22 cellular contexts compared by ENCODE assay signal in genomic region chr10:130882911-130883310, GRCh38.
"Had no signal": no experiment of that assay in that cellular context is flagged by ENCODE, and none has a peak within 500 bp of the region (broad histone marks: within the 10 kb centered on the region; RNA-seq: fewer than 3 reads in every experiment).

No MANE protein-coding gene starts in this region.

- H3K4me3 Mint-ChIP-seq: mesothelial cell of epicardium; naive B cell; natural killer cell; nephron progenitor cell; stimulated activated memory B cell treated with anti-CD40 and anti-IgM and Interleukin-4, amounts not matched to agents 10 μg/mL and 1 μg/mL and 100 μg/mL, for 72 hours; stimulated activated naive CD8-positive, alpha-beta T cell treated with anti-CD3 and anti-CD28 coated beads, Interleukin-15, amount 100 ng/mL, for 72 hours had no signal

- H3K27me3 ChIP-seq: hepatocyte, ovary, tibial nerve, upper lobe of left lung, vagina had no signal

- H3K36me3 Mint-ChIP-seq: mesothelial cell of epicardium; naive B cell; natural killer cell; stimulated activated memory B cell treated with anti-CD40 and anti-IgM and Interleukin-4, amounts not matched to agents 10 μg/mL and 1 μg/mL and 100 μg/mL, for 72 hours had no signal

- H3K27ac Mint-ChIP-seq: mesothelial cell of epicardium; natural killer cell; nephron progenitor cell; stimulated activated memory B cell treated with anti-CD40 and anti-IgM and Interleukin-4, amounts not matched to agents 10 μg/mL and 1 μg/mL and 100 μg/mL, for 72 hours; stimulated activated naive CD8-positive, alpha-beta T cell treated with anti-CD3 and anti-CD28 coated beads, Interleukin-15, amount 100 ng/mL, for 72 hours had no signal

- H3K79me2 ChIP-seq: hepatocyte had no signal

- H3K36me3 ChIP-seq: left ventricle myocardium inferior, ovary, prostate gland, tibial nerve, upper lobe of left lung, vagina had no signal

- H3K27ac ChIP-seq: hepatocyte, left ventricle myocardium inferior, ovary, prostate gland, skin epidermis, tibial nerve, upper lobe of left lung, vagina had no signal

- H3K4me1 ChIP-seq: left ventricle myocardium inferior, prostate gland, tibial nerve, upper lobe of left lung, vagina had no signal

- H3K9me3 Mint-ChIP-seq: mesothelial cell of epicardium; natural killer cell; nephron progenitor cell; stimulated activated naive CD8-positive, alpha-beta T cell treated with anti-CD3 and anti-CD28 coated beads, Interleukin-15, amount 100 ng/mL, for 72 hours had no signal

- H3K4me1 Mint-ChIP-seq: naive B cell; natural killer cell; stimulated activated memory B cell treated with anti-CD40 and anti-IgM and Interleukin-4, amounts not matched to agents 10 μg/mL and 1 μg/mL and 100 μg/mL, for 72 hours; stimulated activated naive CD8-positive, alpha-beta T cell treated with anti-CD3 and anti-CD28 coated beads, Interleukin-15, amount 100 ng/mL, for 72 hours had no signal

- H3K4me2 ChIP-seq: hepatocyte had no signal

- H3K4me3 ChIP-seq: hepatocyte, left ventricle myocardium inferior, lung, ovary, prostate gland, skin epidermis, tibial nerve, upper lobe of left lung, vagina had no signal

- H3K9me3 ChIP-seq: left ventricle myocardium inferior, ovary, prostate gland, tibial nerve, upper lobe of left lung, vagina had no signal

- H2AFZ ChIP-seq: hepatocyte had no signal

- DNase-seq: islet precursor cell; left ventricle myocardium inferior; mesendoderm; naive B cell; natural killer cell; nephron progenitor cell; ovary; retina; right cardiac atrium; stimulated activated CD4-positive, alpha-beta T cell treated with anti-CD3 and anti-CD28 coated beads, Interleukin-4, amount 100 ng/mL, for 4 hours; stimulated activated CD8-positive, alpha-beta memory T cell treated with anti-CD3 and anti-CD28 coated beads, Interleukin-4, amount 100 ng/mL, for 48 hours; stimulated activated naive CD4-positive, alpha-beta T cell treated with Interleukin-2 at 50 U/mL for 16 hours; stimulated activated naive CD8-positive, alpha-beta T cell treated with anti-CD3 and anti-CD28 coated beads, Interleukin-15, amount 100 ng/mL, for 72 hours; upper lobe of left lung had no signal
